15 cellular contexts compared by ENCODE assay signal in genomic region chr22:26513852-26514251, GRCh38. TPM values are rescaled to one million over a fixed set of nuclear protein-coding genes. Genes with fewer than 3 reads are reported as not detected.
DNase-seq lines count a peak whose midpoint lies in the region; ATAC-seq, FAIRE-seq and TF ChIP-seq lines count a peak whose summit lies in the region.
"Had no signal": no experiment of that assay in that cellular context is flagged by ENCODE, and none has a peak within 500 bp of the region (broad histone marks: within the 10 kb centered on the region; RNA-seq: fewer than 3 reads in every experiment).

No MANE protein-coding gene starts in this region.

- H3K27me3 Mint-ChIP-seq in T-helper 17 cell: no peaks in the 10 kb centered on the region
- H3K27me3 Mint-ChIP-seq in glutamatergic neuron (ENCODE audit: unreplicated experiment): no peaks in the 10 kb centered on the region

- no peaks in the 10 kb centered on the region for H4K20me1 ChIP-seq in HepG2 (ENCODE audit: insufficient read depth, low read length)

- H3K9me3 ChIP-seq in HepG2 (ENCODE audit: low read length): no peaks in the 10 kb centered on the region
- no peaks in the 10 kb centered on the region for H3K9me3 ChIP-seq in right lobe of liver
- no peaks in the 10 kb centered on the region for H3K9me3 ChIP-seq in T-helper 17 cell (ENCODE audit: control insufficient read depth, low read length, poor library complexity, severe bottlenecking)
- H3K9me3 ChIP-seq: SJSA1, vagina had no signal

- no peaks in the 10 kb centered on the region for H3K9me3 Mint-ChIP-seq in glutamatergic neuron (ENCODE audit: unreplicated experiment)

- H3K4me2 ChIP-seq in HepG2 (ENCODE audit: low read depth, low read length): peak overlapping the region; percentile 95

- BruUV-seq in HepG2 (replicated peaks; lab: Mats Ljungman, UMichigan): no TSS peak

- TF ChIP-seq CTCF in HepG2 (CRISPR knock-in tag; IDR thresholded peaks at IDR 0.05): no peak
- TF ChIP-seq CTCF in right lobe of liver (IDR thresholded peaks at IDR 0.05): no peak
- no peak for TF ChIP-seq CTCF in glutamatergic neuron (IDR thresholded peaks at IDR 0.05; ENCODE audit: partially characterized antibody, unreplicated experiment)
- no peak for TF ChIP-seq CTCF in GM13977 (IDR thresholded peaks at IDR 0.05; ENCODE audit: extremely low read depth, insufficient read depth, missing control alignments)

- TF ChIP-seq RAD21 in HepG2 (CRISPR knock-in tag; IDR thresholded peaks at IDR 0.05): no peak

- peak overlapping the region; percentile 99 for H3K27ac Mint-ChIP-seq in T-helper 17 cell
- no peak overlapping the region for H3K27ac Mint-ChIP-seq in glutamatergic neuron (ENCODE audit: unreplicated experiment)

- in situ Hi-C loops in HepG2 (cut with HindIII; ENCODE audit: extremely low pct_ligation_motif_present, low pct_unique_long_range_greater_than_20kb): no loop called here
- in situ Hi-C loops in GM13977 (cut with MboI; ENCODE audit: low pct_unique_long_range_greater_than_20kb, low sequenced_read_pairs, unreplicated experiment): no loop called here

- H3K9ac ChIP-seq in HepG2 (ENCODE audit: insufficient read depth, low read depth, low read length): peak overlapping the region; percentile 92; the same call in 1 of the 2 replicates

- FAIRE-seq in HepG2 (lab: Jason Lieb, UNC) (no peak), urothelium cell line (lab: Jason Lieb, UNC) (peak; percentile 84)
- FAIRE-seq: endothelial cell of umbilical vein had no signal

- no peak overlapping the region for H2AFZ ChIP-seq in HepG2 (ENCODE audit: low read length)

- H3K36me3 Mint-ChIP-seq in T-helper 17 cell (ENCODE audit: low read depth) (peaks cover 10% of the 10 kb centered on the region), glutamatergic neuron (ENCODE audit: unreplicated experiment) (no peaks in the 10 kb centered on the region)

- no peak for TF ChIP-seq POLR2A in HepG2 (IDR thresholded peaks at IDR 0.05; ENCODE audit: insufficient read depth in 1 of 2, low read depth in 2 of 2, low read length in 2 of 2)
- TF ChIP-seq POLR2A in right lobe of liver (IDR thresholded peaks at IDR 0.05): no peak

- CTCF ChIA-PET in HepG2 (lab: Yijun Ruan, JAX; ENCODE audit: low intra/inter-chr PET ratio, low total read pairs): no interaction called here

- ATAC-seq in HepG2 (no peak), right lobe of liver (no peak), T-helper 17 cell (no peak)

- H3K4me3 Mint-ChIP-seq in T-helper 17 cell (no peak overlapping the region), glutamatergic neuron (ENCODE audit: unreplicated experiment) (peak overlapping the region; percentile 99)

- H3K79me2 ChIP-seq in HepG2 (ENCODE audit: insufficient read depth, low read length): peaks cover 18% of the 10 kb centered on the region

- intact Hi-C loops in HepG2 (cut with micrococcal nuclease; ENCODE audit: unreplicated experiment): loop anchor here (5.0 kb wide), 2 partner anchors 37 to 78 kb away; partner anchors contain the start of gene TPST2
- intact Hi-C loops in right lobe of liver (cut with DNase I): no loop called here

- TF ChIP-seq EP300 in HepG2 (IDR thresholded peaks at IDR 0.05; ENCODE audit: low read depth in 2 of 2, low read length in 2 of 2) (no peak), HepG2 (CRISPR knock-in tag; IDR thresholded peaks at IDR 0.05; ENCODE audit: borderline replicate concordance) (no peak)

- POLR2A ChIA-PET in HepG2 (lab: Yijun Ruan, JAX): no interaction called here

- DNase-seq in HepG2 (ENCODE audit: low spot score) (no peak), right lobe of liver (no peak), T-helper 17 cell (no peak), glutamatergic neuron (no peak), urothelium cell line (ENCODE audit: low spot score) (no peak), glomerular visceral epithelial cell (ENCODE audit: extremely low spot score) (no peak), GM13977 (ENCODE audit: low spot score) (no peak), NCI-H446 treated with DMSO at 0.1 percent for 48 hours (lab: John Stamatoyannopoulos, UW) (no peak)
- DNase-seq: aorta, C1 segment of cervical spinal cord, NCI-H1105, NCI-H774 had no signal

- 29% methylated on average over 1 of the region's 1 CpG for WGBS in HepG2 (ENCODE audit: low lambda C conversion rate)
- WGBS in right lobe of liver (ENCODE audit: insufficient coverage, low coverage, low lambda C conversion rate, missing lambda C conversion rate): 25% methylated on average over 1 of the region's 1 CpG

- H3K4me3 ChIP-seq in HepG2 (replicated peaks in 1 of 3; ENCODE audit: insufficient read depth in 1 of 3, low read depth in 2 of 3, low read length in 3 of 3): peak overlapping the region; percentile 85 to 99 (median 92); a peak in 4 of 6 replicates
- no peak overlapping the region for H3K4me3 ChIP-seq in right lobe of liver
- H3K4me3 ChIP-seq: SJSA1 had no signal

- H3K27ac ChIP-seq in HepG2 (ENCODE audit: extremely low read length, insufficient read depth, low read length) (no peak overlapping the region), right lobe of liver (no peak overlapping the region)
- H3K27ac ChIP-seq: SJSA1, vagina had no signal

- H3K27me3 ChIP-seq in HepG2 (ENCODE audit: control insufficient read depth in 1 of 2, insufficient read depth in 2 of 2, low read length in 2 of 2): no peaks in the 10 kb centered on the region; a peak in 1 of 5 replicates
- H3K27me3 ChIP-seq in right lobe of liver: no peaks in the 10 kb centered on the region
- H3K27me3 ChIP-seq: SJSA1, vagina had no signal

- H3K36me3 ChIP-seq in HepG2 (replicated peaks in 1 of 2; ENCODE audit: control insufficient read depth in 1 of 2, insufficient read depth in 2 of 2, low read length in 2 of 2) (peaks cover 5 to 10% of the 10 kb centered on the region in 2 experiments; a peak in 4 of 5 replicates), right lobe of liver (peaks cover 0 to 17% (median 6%) of the 10 kb centered on the region in 4 donors)

- H3K4me1 Mint-ChIP-seq in T-helper 17 cell (peaks cover 28% of the 10 kb centered on the region), glutamatergic neuron (ENCODE audit: low read depth, unreplicated experiment) (peaks cover 11% of the 10 kb centered on the region)

- peaks cover 33% of the 10 kb centered on the region for H3K4me1 ChIP-seq in HepG2 (ENCODE audit: insufficient read depth, low read length)
- H3K4me1 ChIP-seq in right lobe of liver: peaks cover 0 to 44% (median 17%) of the 10 kb centered on the region in 4 donors

RNA-seq across cellular contexts. Expression of gene TFIP11, which starts 1.6 kb away (rescaled TPM):
- 20.8 and 22.8 TPM in 2 replicates for total RNA-seq in HepG2 (2016; rRNA removed; fragmentation: Illumina TruSeq; extraction: Trizol)
- total RNA-seq in HepG2 (2016; cell fraction: cytosol; rRNA removed; fragmentation: Illumina TruSeq; extraction: Trizol; ENCODE audit: low read depth): 2.5 and 2.8 TPM in 2 replicates
- total RNA-seq in HepG2 (2016; cell fraction: insoluble cytoplasmic fraction; rRNA removed; fragmentation: Illumina TruSeq; extraction: Trizol): 20.2 and 22.6 TPM in 2 replicates
- total RNA-seq in HepG2 (2016; cell fraction: membrane; rRNA removed; fragmentation: Illumina TruSeq; extraction: Trizol): 4.9 and 5.7 TPM in 2 replicates
- total RNA-seq in HepG2 (2016; cell fraction: nucleus; rRNA removed; fragmentation: Illumina TruSeq; extraction: Trizol): 17.0 and 24.6 TPM in 2 replicates
- 15.4 and 18.4 TPM in 2 replicates for polyA plus RNA-seq in HepG2 (2011; rRNA removed)
- 11.9 and 14.9 TPM in 2 replicates for polyA plus RNA-seq in HepG2 (2011; cell fraction: cytosol; rRNA removed)
- 19.7 and 24.6 TPM in 2 replicates for polyA plus RNA-seq in HepG2 (2011; cell fraction: nucleus; rRNA removed)
- polyA plus RNA-seq in HepG2 (2012): 11.8 and 16.2 TPM in 2 replicates
- polyA plus RNA-seq in HepG2 (2016; cell fraction: cytosol; fragmentation: Illumina TruSeq; extraction: Trizol; ENCODE audit: low read depth): 0.94 and 1.1 TPM in 2 replicates
- 16.1 and 16.3 TPM in 2 replicates for polyA plus RNA-seq in HepG2 (2016; cell fraction: insoluble cytoplasmic fraction; fragmentation: Illumina TruSeq; extraction: Trizol; ENCODE audit: low read depth)
- 1.7 and 2.2 TPM in 2 replicates for polyA plus RNA-seq in HepG2 (2016; cell fraction: membrane; fragmentation: Illumina TruSeq; extraction: Trizol; ENCODE audit: low read depth)
- polyA plus RNA-seq in HepG2 (2016; cell fraction: nucleus; fragmentation: Illumina TruSeq; extraction: Trizol; ENCODE audit: insufficient read depth, low read depth): 22.2 and 27.8 TPM in 2 replicates
- polyA minus RNA-seq in HepG2 (2011; rRNA and poly(A)+ RNA removed; ENCODE audit: low replicate concordance): 32.9 and 35.2 TPM in 2 replicates
- polyA minus RNA-seq in HepG2 (2011; cell fraction: cytosol; rRNA and poly(A)+ RNA removed): 11.9 and 15.1 TPM in 2 replicates
- 30.3 and 31.2 TPM in 2 replicates for polyA minus RNA-seq in HepG2 (2011; cell fraction: nucleus; rRNA and poly(A)+ RNA removed)
- total RNA-seq in right lobe of liver: 10 to 100 TPM; 17.0 to 24.1 (median 21.6) TPM
- total RNA-seq in T-helper 17 cell: 100 to 1,000 TPM in 1 of 2 donors, 10 to 100 TPM in 1; 84.0 to 104 TPM
- total RNA-seq in glutamatergic neuron (ENCODE audit: unreplicated experiment): 39.9 TPM

RNA-seq across cellular contexts. Expression of gene SRRD, which starts 30.2 kb away (rescaled TPM):
- total RNA-seq in HepG2 (2016; rRNA removed; fragmentation: Illumina TruSeq; extraction: Trizol) (36.6 and 56.5 TPM in 2 replicates), right lobe of liver (10 to 100 TPM; 11.4 to 15.2 (median 11.8) TPM), T-helper 17 cell (10 to 100 TPM; 15.1 to 18.7 TPM), glutamatergic neuron (ENCODE audit: unreplicated experiment) (20.1 TPM)
- 17.9 and 19.5 TPM in 2 replicates for total RNA-seq in HepG2 (2016; cell fraction: cytosol; rRNA removed; fragmentation: Illumina TruSeq; extraction: Trizol; ENCODE audit: low read depth)
- 32.5 and 46.6 TPM in 2 replicates for total RNA-seq in HepG2 (2016; cell fraction: insoluble cytoplasmic fraction; rRNA removed; fragmentation: Illumina TruSeq; extraction: Trizol)
- 41.5 and 47.4 TPM in 2 replicates for total RNA-seq in HepG2 (2016; cell fraction: membrane; rRNA removed; fragmentation: Illumina TruSeq; extraction: Trizol)
- 15.6 and 20.0 TPM in 2 replicates for total RNA-seq in HepG2 (2016; cell fraction: nucleus; rRNA removed; fragmentation: Illumina TruSeq; extraction: Trizol)
- 21.8 and 22.8 TPM in 2 replicates for polyA plus RNA-seq in HepG2 (2011; rRNA removed)
- polyA plus RNA-seq in HepG2 (2011; cell fraction: cytosol; rRNA removed): 14.2 and 19.3 TPM in 2 replicates
- polyA plus RNA-seq in HepG2 (2011; cell fraction: nucleus; rRNA removed): 6.5 and 12.7 TPM in 2 replicates
- 16.5 and 18.1 TPM in 2 replicates for polyA plus RNA-seq in HepG2 (2012)
- polyA plus RNA-seq in HepG2 (2016; cell fraction: cytosol; fragmentation: Illumina TruSeq; extraction: Trizol; ENCODE audit: low read depth): 38.8 and 45.5 TPM in 2 replicates
- polyA plus RNA-seq in HepG2 (2016; cell fraction: insoluble cytoplasmic fraction; fragmentation: Illumina TruSeq; extraction: Trizol; ENCODE audit: low read depth): 54.6 and 54.9 TPM in 2 replicates
- polyA plus RNA-seq in HepG2 (2016; cell fraction: membrane; fragmentation: Illumina TruSeq; extraction: Trizol; ENCODE audit: low read depth): 41.2 and 47.5 TPM in 2 replicates
- polyA plus RNA-seq in HepG2 (2016; cell fraction: nucleus; fragmentation: Illumina TruSeq; extraction: Trizol; ENCODE audit: insufficient read depth, low read depth): 23.9 and 26.3 TPM in 2 replicates
- polyA minus RNA-seq in HepG2 (2011; rRNA and poly(A)+ RNA removed; ENCODE audit: low replicate concordance): 13.6 and 15.2 TPM in 2 replicates
- polyA minus RNA-seq in HepG2 (2011; cell fraction: cytosol; rRNA and poly(A)+ RNA removed): 8.6 and 10.8 TPM in 2 replicates
- polyA minus RNA-seq in HepG2 (2011; cell fraction: nucleus; rRNA and poly(A)+ RNA removed): 14.0 and 18.3 TPM in 2 replicates

RNA-seq across cellular contexts. Expression of gene HPS4, which starts 30.3 kb away (rescaled TPM):
- 29.7 and 34.0 TPM in 2 replicates for total RNA-seq in HepG2 (2016; rRNA removed; fragmentation: Illumina TruSeq; extraction: Trizol)
- total RNA-seq in HepG2 (2016; cell fraction: cytosol; rRNA removed; fragmentation: Illumina TruSeq; extraction: Trizol; ENCODE audit: low read depth): 6.1 and 12.7 TPM in 2 replicates
- 28.2 and 33.4 TPM in 2 replicates for total RNA-seq in HepG2 (2016; cell fraction: insoluble cytoplasmic fraction; rRNA removed; fragmentation: Illumina TruSeq; extraction: Trizol)
- total RNA-seq in HepG2 (2016; cell fraction: membrane; rRNA removed; fragmentation: Illumina TruSeq; extraction: Trizol): 12.8 and 13.4 TPM in 2 replicates
- 47.5 and 51.3 TPM in 2 replicates for total RNA-seq in HepG2 (2016; cell fraction: nucleus; rRNA removed; fragmentation: Illumina TruSeq; extraction: Trizol)
- 27.4 and 28.0 TPM in 2 replicates for polyA plus RNA-seq in HepG2 (2011; rRNA removed)
- polyA plus RNA-seq in HepG2 (2011; cell fraction: cytosol; rRNA removed): 14.0 and 16.9 TPM in 2 replicates
- polyA plus RNA-seq in HepG2 (2011; cell fraction: nucleus; rRNA removed): 114 and 121 TPM in 2 replicates
- 20.2 and 21.3 TPM in 2 replicates for polyA plus RNA-seq in HepG2 (2012)
- 2.0 TPM in 2 replicates for polyA plus RNA-seq in HepG2 (2016; cell fraction: cytosol; fragmentation: Illumina TruSeq; extraction: Trizol; ENCODE audit: low read depth)
- polyA plus RNA-seq in HepG2 (2016; cell fraction: insoluble cytoplasmic fraction; fragmentation: Illumina TruSeq; extraction: Trizol; ENCODE audit: low read depth): 14.9 and 19.8 TPM in 2 replicates
- polyA plus RNA-seq in HepG2 (2016; cell fraction: membrane; fragmentation: Illumina TruSeq; extraction: Trizol; ENCODE audit: low read depth): 4.4 and 5.3 TPM in 2 replicates
- polyA plus RNA-seq in HepG2 (2016; cell fraction: nucleus; fragmentation: Illumina TruSeq; extraction: Trizol; ENCODE audit: insufficient read depth, low read depth): 67.8 and 71.6 TPM in 2 replicates
- 18.5 and 40.6 TPM in 2 replicates for polyA minus RNA-seq in HepG2 (2011; rRNA and poly(A)+ RNA removed; ENCODE audit: low replicate concordance)
- polyA minus RNA-seq in HepG2 (2011; cell fraction: cytosol; rRNA and poly(A)+ RNA removed): 9.3 and 10.6 TPM in 2 replicates
- polyA minus RNA-seq in HepG2 (2011; cell fraction: nucleus; rRNA and poly(A)+ RNA removed): 61.7 and 71.9 TPM in 2 replicates
- 10 to 100 TPM; 10.7 to 13.8 (median 12.6) TPM for total RNA-seq in right lobe of liver
- 10 to 100 TPM; 44.1 to 54.6 TPM for total RNA-seq in T-helper 17 cell
- total RNA-seq in glutamatergic neuron (ENCODE audit: unreplicated experiment): 55.1 TPM

Comparison
In these comparisons a context has a peak if more than half of its experiments do, and no peak if none do; other contexts are left out.
1. H3K4me3 ChIP-seq: peak in HepG2 (3 of 3); none in right lobe of liver (0 of 3).